Comparison of ENCODE assay signal across 1 cellular context in genomic region chr5:59840200-59840601, GRCh38.
A peak's percentile ranks its signal among the peaks of the same experiment; 100 is the strongest.
TF ChIP-seq lines count a peak whose summit lies in the region.

No MANE protein-coding gene starts in this region.

TF ChIP-seq in HEK293, 187 proteins besides CTCF, POLR2A, EP300 and RAD21 (continued from another document):
- TF ChIP-seq ZNF692 (tag by site-specific recombination; IDR thresholded peaks at IDR 0.05) (peak; percentile 58; the same call in 1 of the 2 replicates), TRIM28 (IDR thresholded peaks at IDR 0.05; ENCODE audit: borderline replicate concordance, low read length) (peak; percentile 63; the same call in 1 of the 2 replicates), KLF10 (tag by site-specific recombination; IDR thresholded peaks at IDR 0.05) (no peak), ZNF19 (tag by site-specific recombination; IDR thresholded peaks at IDR 0.05; ENCODE audit: low read depth) (no peak)
